ENCODE assay signal across 15 cellular contexts in the genomic region with DNA sequence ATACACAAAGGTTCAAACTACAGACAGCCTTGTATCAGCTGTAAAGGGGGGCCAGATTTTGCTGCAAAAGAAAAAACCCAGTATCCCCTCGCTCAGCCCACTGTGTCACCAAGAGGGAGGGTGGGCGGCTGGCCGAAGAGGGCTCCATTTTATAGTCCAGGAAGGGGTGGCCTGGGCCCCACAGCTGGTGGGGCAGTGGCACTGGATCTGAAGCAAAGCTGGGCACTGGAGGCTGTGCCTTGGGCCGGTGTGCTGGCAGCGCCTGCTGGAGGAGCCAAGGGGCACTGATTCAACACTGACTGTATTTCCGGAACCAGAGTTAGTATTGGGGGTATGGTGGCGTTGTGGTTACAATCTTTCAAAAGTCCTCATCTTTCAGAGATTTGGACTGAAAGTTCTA. TPM values are rescaled to one million over a fixed set of nuclear protein-coding genes. Genes with fewer than 3 reads are reported as not detected.
DNase-seq lines count a peak whose midpoint lies in the region; ATAC-seq and TF ChIP-seq lines count a peak whose summit lies in the region.
"Had no signal": no experiment of that assay in that cellular context is flagged by ENCODE, and none has a peak within 500 bp of the region (broad histone marks: within the 10 kb centered on the region; RNA-seq: fewer than 3 reads in every experiment).

No MANE protein-coding gene starts in this region.

- H3K4me3 Mint-ChIP-seq in stimulated activated naive B cell treated with anti-CD40 and anti-IgM and Interleukin-4, amounts not matched to agents 10 μg/mL and 1 μg/mL and 100 μg/mL, for 72 hours = no peak overlapping the region
- H3K4me3 Mint-ChIP-seq in T-cell = no peak overlapping the region

- in situ Hi-C loops in gastrocnemius medialis (cut with MboI; ENCODE audit: low sequenced_read_pairs in 4 of 4) = no loop called here

- H3K36me3 Mint-ChIP-seq in stimulated activated naive B cell treated with anti-CD40 and anti-IgM and Interleukin-4, amounts not matched to agents 10 μg/mL and 1 μg/mL and 100 μg/mL, for 72 hours = peaks cover 0 to 10% of the 10 kb centered on the region in 2 donors
- no peaks in the 10 kb centered on the region for H3K36me3 Mint-ChIP-seq in T-cell

- H3K9me3 ChIP-seq in MG63 (no peaks in the 10 kb centered on the region), gastrocnemius medialis (no peaks in the 10 kb centered on the region)

- no peaks in the 10 kb centered on the region for H3K27me3 Mint-ChIP-seq in stimulated activated naive B cell treated with anti-CD40 and anti-IgM and Interleukin-4, amounts not matched to agents 10 μg/mL and 1 μg/mL and 100 μg/mL, for 72 hours
- no peaks in the 10 kb centered on the region for H3K27me3 Mint-ChIP-seq in T-cell

- no peaks in the 10 kb centered on the region for H3K27me3 ChIP-seq in MG63
- H3K27me3 ChIP-seq in gastrocnemius medialis = no peaks in the 10 kb centered on the region

- intact Hi-C loops in gastrocnemius medialis (cut with DNase I; ENCODE audit: low total_unique reads) = loop anchor here (2.0 kb wide), 1 partner anchor 34 kb away; a partner anchor contains a TSS

- ATAC-seq in gastrocnemius medialis = no peak
- no peak for ATAC-seq in stimulated activated naive B cell treated with anti-CD40 and anti-IgM and Interleukin-4, amounts not matched to agents 10 μg/mL and 1 μg/mL and 100 μg/mL, for 72 hours (replicated peaks)
- ATAC-seq in T-cell (replicated peaks in 1 of 4) = no peak
- ATAC-seq: left cardiac atrium; stimulated activated naive CD8-positive, alpha-beta T cell treated with anti-CD3 and anti-CD28 coated beads, Interleukin-15, Interleukin-2, amounts not matched to agents 100 U/mL and 50 U/mL, for 24 hours had no signal

- CTCF ChIA-PET in T-cell (lab: Charles Lee) = no interaction called here

- no peaks in the 10 kb centered on the region for H3K9me3 Mint-ChIP-seq in stimulated activated naive B cell treated with anti-CD40 and anti-IgM and Interleukin-4, amounts not matched to agents 10 μg/mL and 1 μg/mL and 100 μg/mL, for 72 hours
- no peaks in the 10 kb centered on the region for H3K9me3 Mint-ChIP-seq in T-cell

- H3K27ac Mint-ChIP-seq in stimulated activated naive B cell treated with anti-CD40 and anti-IgM and Interleukin-4, amounts not matched to agents 10 μg/mL and 1 μg/mL and 100 μg/mL, for 72 hours = no peak overlapping the region
- peak overlapping the region in 1 of 2 donors; percentile 48 for H3K27ac Mint-ChIP-seq in T-cell

- no peak for TF ChIP-seq POLR2A in gastrocnemius medialis (IDR thresholded peaks at IDR 0.05)

- H3K4me1 Mint-ChIP-seq in stimulated activated naive B cell treated with anti-CD40 and anti-IgM and Interleukin-4, amounts not matched to agents 10 μg/mL and 1 μg/mL and 100 μg/mL, for 72 hours = peaks cover 54 to 90% of the 10 kb centered on the region in 2 donors
- peaks cover 26 to 61% (median 60%) of the 10 kb centered on the region in 3 donors for H3K4me1 Mint-ChIP-seq in T-cell

- H3K4me1 ChIP-seq in gastrocnemius medialis = peaks cover 93 to 100% of the 10 kb centered on the region in 2 donors

- TF ChIP-seq CTCF in fibroblast of mammary gland (conservative IDR thresholded peaks at IDR 0.05; ENCODE audit: control insufficient read depth, insufficient read depth, low read depth, low read length) (no peak), gastrocnemius medialis (IDR thresholded peaks at IDR 0.05 in 4 of 5, conservative IDR thresholded peaks at IDR 0.05 in 1 of 5) (no peak)

- H3K27ac ChIP-seq in gastrocnemius medialis = peak overlapping the region; percentile 1 to 40 (median 20)
- H3K27ac ChIP-seq: SK-N-MC had no signal

- POLR2A ChIA-PET in T-cell (lab: Charles Lee) = no interaction called here

- DNase-seq in EH (ENCODE audit: low read depth) (peak; percentile 56), MG63 (peak; percentile 80), fibroblast of mammary gland (ENCODE audit: low read depth) (peak; percentile 30), gastrocnemius medialis (peak in 1 of 2 donors; percentile 22), GOT3 (lab: John Stamatoyannopoulos, UW) (no peak), T-cell (no peak)
- no peak for DNase-seq in stimulated activated naive B cell treated with anti-CD40 and anti-IgM and Interleukin-4, amounts not matched to agents 10 μg/mL and 1 μg/mL and 100 μg/mL, for 72 hours
- DNase-seq: activated CD4-positive, alpha-beta T cell treated with anti-CD3 and anti-CD28 coated beads for 1 hour; activated effector memory CD4-positive, alpha-beta T cell treated with Interleukin-2 at 50 U/mL for 16 hours; left cardiac atrium; NCI-H1105 treated with DMSO at 0.1 percent for 48 hours; NCI-H69; stimulated activated CD4-positive, alpha-beta T cell treated with anti-CD3 and anti-CD28 coated beads, Interleukin-2, amount 100 ng/mL, for 24 hours; stimulated activated naive CD8-positive, alpha-beta T cell treated with anti-CD3 and anti-CD28 coated beads, Interleukin-15, Interleukin-2, amounts not matched to agents 100 U/mL and 50 U/mL, for 24 hours had no signal

- H3K4me3 ChIP-seq in MG63 = no peak overlapping the region; the same call in 1 of the 2 replicates
- no peak overlapping the region for H3K4me3 ChIP-seq in fibroblast of mammary gland (ENCODE audit: control insufficient read depth, low read depth, low read length)
- H3K4me3 ChIP-seq in gastrocnemius medialis = no peak overlapping the region
- H3K4me3 ChIP-seq: SK-N-MC had no signal

- H3K36me3 ChIP-seq in MG63 = peaks cover 7% of the 10 kb centered on the region
- H3K36me3 ChIP-seq in gastrocnemius medialis = no peaks in the 10 kb centered on the region

RNA-seq across cellular contexts. Expression of a gene that starts 9.1 kb away (rescaled TPM):
- 3.1 and 5.0 TPM in 2 replicates for total RNA-seq in MG63 (2014; rRNA removed; shearing (Covaris generic); ENCODE audit: low replicate concordance)
- total RNA-seq in gastrocnemius medialis (10 to 100 TPM; 10.8 to 21.5 (median 16.5) TPM), T-cell (10 to 100 TPM; 33.7 to 63.7 (median 58.2) TPM)

RNA-seq across cellular contexts. Expression of a gene that starts 33.4 kb away (rescaled TPM):
- 7.8 and 18.6 TPM in 2 replicates for total RNA-seq in MG63 (2014; rRNA removed; shearing (Covaris generic); ENCODE audit: low replicate concordance)
- total RNA-seq in gastrocnemius medialis (1 to 10 TPM in 3 of 4 donors, under 1 TPM in 1; 0.76 to 9.3 (median 5.8) TPM), T-cell (10 to 100 TPM in 4 of 5 donors, 1 to 10 TPM in 1; 8.4 to 18.0 (median 16.5) TPM)

Comparison
In these comparisons a context has a peak if more than half of its experiments do, and no peak if none do; other contexts are left out.
1. DNase-seq: peak in EH (single experiment), MG63 (single experiment) and fibroblast of mammary gland (single experiment); none in stimulated activated naive B cell treated with anti-CD40 and anti-IgM and Interleukin-4, amounts not matched to agents 10 μg/mL and 1 μg/mL and 100 μg/mL, for 72 hours (single experiment), GOT3 (single experiment) and T-cell (0 of 34).